ENCODE assay signal across 15 cellular contexts in the genomic region with DNA sequence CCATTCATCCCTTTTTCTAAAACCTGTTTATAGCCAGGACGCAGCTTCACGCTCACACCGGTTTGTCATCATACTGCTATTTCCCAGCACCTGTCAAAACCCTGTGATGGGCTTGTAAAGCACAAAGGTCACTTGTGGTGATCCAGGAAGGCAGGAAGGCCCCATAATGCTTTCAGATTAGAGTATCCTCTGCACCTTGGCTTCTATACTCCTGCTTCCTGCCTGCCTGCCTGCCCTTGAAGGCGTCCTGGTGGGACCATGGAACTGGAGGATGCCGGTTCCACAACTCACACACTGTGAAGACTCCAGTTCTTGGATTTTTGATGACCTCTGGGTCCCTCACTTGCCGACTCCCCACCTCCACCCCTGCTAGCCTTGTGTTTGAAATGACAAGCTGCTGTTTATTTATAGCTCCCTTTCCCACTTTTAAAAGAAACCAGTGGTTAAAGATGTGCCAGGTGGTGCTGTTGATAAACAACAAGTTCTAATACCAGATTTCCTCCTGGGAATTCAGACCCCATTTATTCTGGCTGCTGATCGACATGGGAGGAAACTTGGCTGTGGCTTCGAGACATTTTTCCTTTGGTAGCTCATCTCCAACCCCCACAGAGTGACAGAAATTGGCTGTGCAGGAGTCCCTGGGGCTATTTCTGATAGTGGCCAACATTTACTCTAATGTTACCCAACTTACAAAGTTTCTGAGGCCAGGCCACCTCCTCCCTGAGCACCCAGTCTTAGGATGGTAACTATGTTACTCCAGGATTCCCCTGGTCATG.
A peak's percentile ranks its signal among the peaks of the same experiment; 100 is the strongest.
DNase-seq lines count a peak whose midpoint lies in the region; ATAC-seq and TF ChIP-seq lines count a peak whose summit lies in the region.
"Had no signal": no experiment of that assay in that cellular context is flagged by ENCODE, and none has a peak within 500 bp of the region (broad histone marks: within the 10 kb centered on the region; RNA-seq: fewer than 3 reads in every experiment).

No MANE protein-coding gene starts in this region.

- no peak for TF ChIP-seq CTCF in AG10803 (conservative IDR thresholded peaks at IDR 0.05; ENCODE audit: low read length)
- no peak for TF ChIP-seq CTCF in neural progenitor cell (IDR thresholded peaks at IDR 0.05)

- no peak overlapping the region for H3K23ac ChIP-seq in mesenchymal stem cell (ENCODE audit: low read length in 2 of 2)

- H3K4ac ChIP-seq in mesenchymal stem cell (ENCODE audit: low read depth in 1 of 2, low read length in 2 of 2): no peak overlapping the region

- no peak overlapping the region for H2AK5ac ChIP-seq in mesenchymal stem cell (ENCODE audit: low read length, severe bottlenecking)

- H3K36me3 ChIP-seq in GM23248 (ENCODE audit: low read depth) (no peaks in the 10 kb centered on the region), mesenchymal stem cell (ENCODE audit: control insufficient read depth in 1 of 2, insufficient read depth in 2 of 2, low read depth in 1 of 2, low read length in 2 of 2) (no peaks in the 10 kb centered on the region), neural progenitor cell (no peaks in the 10 kb centered on the region)
- H3K36me3 ChIP-seq: HAP-1 had no signal

- H3K27ac ChIP-seq in GM23248: no peak overlapping the region
- H3K27ac ChIP-seq in mesenchymal stem cell (ENCODE audit: low read length, poor library complexity, severe bottlenecking): no peak overlapping the region
- H3K27ac ChIP-seq in neural progenitor cell: no peak overlapping the region

- ATAC-seq in HG03097 (IDR thresholded peaks at IDR 0.05; ENCODE audit: low FRiP score, unreplicated experiment): no peak

- in situ Hi-C loops in GM23248 (cut with MboI): no loop called here

- no peaks in the 10 kb centered on the region for H3K9me2 ChIP-seq in GM23248 (ENCODE audit: insufficient read depth)

- 56 to 57% methylated on average over 8 of the region's 8 CpGs for WGBS in GM23248 (ENCODE audit: low coverage in 1 of 2, low lambda C conversion rate in 2 of 2, missing lambda C conversion rate in 2 of 2), 2 experiments
- WGBS in mesenchymal stem cell: 69% methylated on average over 7 of the region's 8 CpGs

- H3K27me3 Mint-ChIP-seq in neural progenitor cell (ENCODE audit: insufficient read depth, low read depth): no peaks in the 10 kb centered on the region

- no peak overlapping the region for H3K14ac ChIP-seq in mesenchymal stem cell (ENCODE audit: low read length in 2 of 2)

- H2BK5ac ChIP-seq in mesenchymal stem cell (ENCODE audit: low read depth, low read length, poor library complexity, severe bottlenecking): no peak overlapping the region

- no peaks in the 10 kb centered on the region for H3K9me3 ChIP-seq in GM23248 (ENCODE audit: low read depth)
- no peaks in the 10 kb centered on the region for H3K9me3 ChIP-seq in mesenchymal stem cell (ENCODE audit: control insufficient read depth, low read length)
- H3K9me3 ChIP-seq in neural progenitor cell (ENCODE audit: low read depth): no peaks in the 10 kb centered on the region
- H3K9me3 ChIP-seq: HAP-1 had no signal

- no peak overlapping the region for H4K91ac ChIP-seq in mesenchymal stem cell (ENCODE audit: low read length)

- DNase-seq in AG10803 (ENCODE audit: low read depth): peak; percentile 29
- peak; percentile 17 for DNase-seq in GM23248
- DNase-seq in astrocyte of the hippocampus (ENCODE audit: low read depth, low spot score): peak; percentile 50
- peak; percentile 26 for DNase-seq in mesenchymal stem cell
- no peak for DNase-seq in SK-N-DZ (ENCODE audit: low spot score)
- DNase-seq in neural progenitor cell (ENCODE audit: low spot score): no peak
- no peak for DNase-seq in NCI-H82 (lab: John Stamatoyannopoulos, UW)
- DNase-seq: amniotic stem cell; COR-L47; NCI-H1930; NCI-H748 treated with DMSO at 0.1 percent for 48 hours; stimulated activated CD4-positive, alpha-beta T cell treated with anti-CD3 and anti-CD28 coated beads, Interleukin-2, amount 100 ng/mL, for 24 hours had no signal

- H3K27ac Mint-ChIP-seq in neural progenitor cell: no peak overlapping the region

- no peak overlapping the region for H3K4me3 Mint-ChIP-seq in neural progenitor cell
- H3K4me3 Mint-ChIP-seq: nephron had no signal

- peaks cover 17% of the 10 kb centered on the region; the same call in 1 of the 2 replicates for H3K27me3 ChIP-seq in GM23248 (replicated peaks; ENCODE audit: insufficient read depth)
- peaks cover 0 to 41% of the 10 kb centered on the region in 2 experiments for H3K27me3 ChIP-seq in mesenchymal stem cell (ENCODE audit: control insufficient read depth in 1 of 2, insufficient read depth in 1 of 2, low read length in 2 of 2)
- H3K27me3 ChIP-seq in neural progenitor cell: no peaks in the 10 kb centered on the region

- H3K9me3 Mint-ChIP-seq in neural progenitor cell: no peaks in the 10 kb centered on the region

- H3F3A ChIP-seq in GM23248 (ENCODE audit: insufficient read depth): no peaks in the 10 kb centered on the region
- no peaks in the 10 kb centered on the region for H3F3A ChIP-seq in neural progenitor cell (ENCODE audit: low read depth)

- H2BK15ac ChIP-seq in mesenchymal stem cell (ENCODE audit: low read depth, poor library complexity, severe bottlenecking): no peak overlapping the region

- H3K4me2 ChIP-seq in GM23248 (ENCODE audit: unreplicated experiment) (no peak overlapping the region), mesenchymal stem cell (ENCODE audit: low read length, poor library complexity, severe bottlenecking) (no peak overlapping the region), neural progenitor cell (no peak overlapping the region)

- H3K79me2 ChIP-seq in GM23248 (ENCODE audit: insufficient read depth) (no peaks in the 10 kb centered on the region), neural progenitor cell (ENCODE audit: low read depth) (no peaks in the 10 kb centered on the region)

- H3K4me3 ChIP-seq in AG10803 (ENCODE audit: low read length) (no peak overlapping the region), GM23248 (no peak overlapping the region), mesenchymal stem cell (ENCODE audit: insufficient read depth in 1 of 2, low read depth in 1 of 2, low read length in 2 of 2) (no peak overlapping the region), neural progenitor cell (no peak overlapping the region)
- H3K4me3 ChIP-seq: HAP-1 had no signal

- no peaks in the 10 kb centered on the region for H3K79me1 ChIP-seq in mesenchymal stem cell (replicated peaks; ENCODE audit: low read length, poor library complexity, severe bottlenecking)

- H4K20me1 ChIP-seq in GM23248 (ENCODE audit: insufficient read depth) (no peaks in the 10 kb centered on the region; the same call in 1 of the 2 replicates), neural progenitor cell (ENCODE audit: low read depth) (no peaks in the 10 kb centered on the region)

- no peak overlapping the region for H2BK120ac ChIP-seq in mesenchymal stem cell (ENCODE audit: low read depth, low read length)

- peak overlapping the region; percentile 73 for H4K8ac ChIP-seq in mesenchymal stem cell (ENCODE audit: low read length)

- H3K36me3 Mint-ChIP-seq in neural progenitor cell: no peaks in the 10 kb centered on the region

- peaks cover 2% of the 10 kb centered on the region for H3K4me1 Mint-ChIP-seq in neural progenitor cell

- H2AFZ ChIP-seq in GM23248 (no peak overlapping the region), mesenchymal stem cell (ENCODE audit: low read depth, low read length) (no peak overlapping the region), neural progenitor cell (replicated peaks) (no peak overlapping the region)

- H2BK12ac ChIP-seq in mesenchymal stem cell (ENCODE audit: low read length in 2 of 2): no peak overlapping the region

- H3K4me1 ChIP-seq in GM23248 (ENCODE audit: insufficient read depth) (peaks cover 8% of the 10 kb centered on the region; the same call in 1 of the 2 replicates), mesenchymal stem cell (ENCODE audit: control insufficient read depth, insufficient read depth, low read depth, low read length) (peaks cover 3% of the 10 kb centered on the region), neural progenitor cell (peaks cover 13% of the 10 kb centered on the region)
- H3K4me1 ChIP-seq: HAP-1 had no signal

- H3K18ac ChIP-seq in mesenchymal stem cell (ENCODE audit: low read depth in 1 of 2, low read length in 2 of 2): peak overlapping the region in 1 of 2 experiments; percentile 22

- no peak overlapping the region for H3K9ac ChIP-seq in GM23248
- H3K9ac ChIP-seq in mesenchymal stem cell (ENCODE audit: low read length): no peak overlapping the region
- no peak overlapping the region for H3K9ac ChIP-seq in neural progenitor cell

Comparison
In these comparisons a context has a peak if more than half of its experiments do, and no peak if none do; other contexts are left out.
1. DNase-seq: peak in AG10803 (single experiment), GM23248 (single experiment), astrocyte of the hippocampus (single experiment) and mesenchymal stem cell (single experiment); none in SK-N-DZ (single experiment), neural progenitor cell (single experiment) and NCI-H82 (single experiment).